ENCODE assay signal across 1 cellular context in the genomic region with DNA sequence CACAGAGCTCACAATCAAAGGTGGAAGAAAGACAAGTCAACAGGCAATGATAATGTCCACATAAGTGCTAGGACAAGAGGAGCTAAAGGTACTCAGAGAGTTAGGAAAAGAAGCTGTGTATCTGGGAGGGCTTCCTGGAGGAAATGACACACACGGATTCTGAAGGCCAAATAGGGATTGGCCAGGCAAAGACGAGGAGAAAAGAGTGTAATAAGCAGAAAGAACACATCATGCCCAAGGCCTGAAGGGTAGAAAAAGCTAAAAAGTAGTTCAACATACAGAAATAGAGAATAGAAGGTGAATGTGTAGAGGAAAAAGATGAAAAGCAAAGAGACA.
TF ChIP-seq lines count a peak whose summit lies in the region.

No MANE protein-coding gene starts in this region.

TF ChIP-seq in GM23338, 12 proteins besides CTCF, POLR2A, EP300 and RAD21 (continued from another document):
- no peak for TF ChIP-seq ZNF462 (CRISPR knock-in tag; IDR thresholded peaks at IDR 0.05)
- TF ChIP-seq JUNB (IDR thresholded peaks at IDR 0.05; ENCODE audit: unreplicated experiment): no peak
- TF ChIP-seq, protein P1, sequence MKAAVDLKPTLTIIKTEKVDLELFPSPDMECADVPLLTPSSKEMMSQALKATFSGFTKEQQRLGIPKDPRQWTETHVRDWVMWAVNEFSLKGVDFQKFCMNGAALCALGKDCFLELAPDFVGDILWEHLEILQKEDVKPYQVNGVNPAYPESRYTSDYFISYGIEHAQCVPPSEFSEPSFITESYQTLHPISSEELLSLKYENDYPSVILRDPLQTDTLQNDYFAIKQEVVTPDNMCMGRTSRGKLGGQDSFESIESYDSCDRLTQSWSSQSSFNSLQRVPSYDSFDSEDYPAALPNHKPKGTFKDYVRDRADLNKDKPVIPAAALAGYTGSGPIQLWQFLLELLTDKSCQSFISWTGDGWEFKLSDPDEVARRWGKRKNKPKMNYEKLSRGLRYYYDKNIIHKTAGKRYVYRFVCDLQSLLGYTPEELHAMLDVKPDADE (IDR thresholded peaks at IDR 0.05): no peak
- no peak for TF ChIP-seq EZH2 (IDR thresholded peaks at IDR 0.05; ENCODE audit: low read depth, unreplicated experiment)
- no peak for TF ChIP-seq ZNF114 (CRISPR knock-in tag; IDR thresholded peaks at IDR 0.05)
